Comparison of ENCODE assay signal across 28 cellular contexts in genomic region chr3:65044401-65044800, GRCh38.
"Had no signal": no experiment of that assay in that cellular context is flagged by ENCODE, and none has a peak within 500 bp of the region (broad histone marks: within the 10 kb centered on the region; RNA-seq: fewer than 3 reads in every experiment).

No MANE protein-coding gene starts in this region.

- H3K4me3 ChIP-seq: cardiac muscle cell had no signal

- H3K27me3 ChIP-seq: cardiac muscle cell had no signal

- H3K36me3 ChIP-seq: cardiac muscle cell had no signal

- H3K27ac ChIP-seq: cardiac muscle cell, VCaP had no signal

- DNase-seq: activated B cell treated with CpG ODN at 0.5 μM for 24 hours; activated CD4-positive, alpha-beta memory T cell treated with anti-CD3 and anti-CD28 coated beads for 36 hours; activated CD4-positive, alpha-beta T cell treated with anti-CD3 and anti-CD28 coated beads for 4 hours; activated CD4-positive, alpha-beta T cell treated with anti-CD3 and anti-CD28 coated beads, Interleukin-2, amount 10 ng/mL, durations not matched to agents 24 days and 14 days; activated CD4-positive, alpha-beta T cell treated with anti-CD3 and anti-CD28 coated beads, Interleukin-2, amount 50 U/mL, for 1 hour; activated CD4-positive, alpha-beta T cell treated with anti-CD3 and anti-CD28 coated beads, Interleukin-2, amount 50 U/mL, for 4 hours; activated CD4-positive, CD25-positive, alpha-beta regulatory T cell treated with anti-CD3 and anti-CD28 coated beads, Interleukin-2, amount 50 U/mL, for 72 hours; activated CD8-positive, alpha-beta memory T cell treated with anti-CD3 and anti-CD28 coated beads, Interleukin-2, amount 50 U/mL, for 4 hours; activated CD8-positive, alpha-beta T cell treated with anti-CD3 and anti-CD28 coated beads for 36 hours; activated effector memory CD4-positive, alpha-beta T cell treated with anti-CD3 and anti-CD28 coated beads, Interleukin-2, amount 50 U/mL, for 16 hours; activated gamma-delta T cell treated with Interleukin-2 at 50 U/mL for 16 hours; activated naive CD4-positive, alpha-beta T cell treated with anti-CD3 and anti-CD28 coated beads, Interleukin-2, amount 10 ng/mL, durations not matched to agents 7 days and 5 days; activated naive CD4-positive, alpha-beta T cell treated with Interleukin-2 at 50 U/mL for 16 hours; activated naive CD8-positive, alpha-beta T cell treated with anti-CD3 and anti-CD28 coated beads, Interleukin-2, amount 10 ng/mL, durations not matched to agents 7 days and 5 days; activated naive CD8-positive, alpha-beta T cell treated with anti-CD3 and anti-CD28 coated beads, Interleukin-2, amount 50 U/mL, for 24 hours; activated T-cell treated with anti-CD3 and anti-CD28 coated beads for 4 hours; activated T-cell treated with anti-CD3 and anti-CD28 coated beads, Interleukin-2, amount 50 U/mL, for 1 hour; activated T-cell treated with anti-CD3 and anti-CD28 coated beads, Interleukin-2, amount 50 U/mL, for 4 hours; activated T-cell treated with anti-CD3 and anti-CD28 coated beads, Interleukin-2, amount 50 U/mL, for 72 hours; aorta; caudate nucleus; cerebellar nuclear complex; T-cell; T-helper 17 cell; T1000 had no signal

- ATAC-seq: activated CD8-positive, alpha-beta T cell treated with anti-CD3 and anti-CD28 coated beads for 36 hours; activated naive CD8-positive, alpha-beta T cell treated with anti-CD3 and anti-CD28 coated beads, Interleukin-2, amount 50 U/mL, for 24 hours; activated T-cell treated with anti-CD3 and anti-CD28 coated beads, Interleukin-2, amount 50 U/mL, for 4 hours; activated T-cell treated with anti-CD3 and anti-CD28 coated beads, Interleukin-2, amount 50 U/mL, for 72 hours; activated T-helper 17 cell treated with anti-CD3 and anti-CD28 coated beads, Interleukin-2, amount 50 U/mL, for 72 hours; T-cell; T-helper 17 cell had no signal
